8 cellular contexts compared by ENCODE assay signal in genomic region chr11:111603633-111604130, GRCh38. TPM values are rescaled to one million over a fixed set of nuclear protein-coding genes. Genes with fewer than 3 reads are reported as not detected.
DNase-seq lines count a peak whose midpoint lies in the region; ATAC-seq, FAIRE-seq and TF ChIP-seq lines count a peak whose summit lies in the region.

No MANE protein-coding gene starts in this region.

- H3K9me3 Mint-ChIP-seq in natural killer cell, result no peaks in the 10 kb centered on the region

- POLR2A ChIA-PET in BJ (lab: Charles Lee), result interaction anchor here (0.6 kb wide), 1 partner anchor 25 kb away, joined by 3 read pairs; no protein-coding TSS in a partner anchor

- peaks cover 16% of the 10 kb centered on the region for H4K20me1 ChIP-seq in Karpas-422 (ENCODE audit: insufficient read depth, low read depth, low read length)

- H3K9me3 ChIP-seq in Karpas-422 (ENCODE audit: low read length), result no peaks in the 10 kb centered on the region

- intact Hi-C loops in natural killer cell (cut with micrococcal nuclease), result loop anchor here (2.0 kb wide), 1 partner anchor 163 kb away; the partner anchor contains the start of gene PPP2R1B

- no peaks in the 10 kb centered on the region for H3K9me2 ChIP-seq in Karpas-422 (replicated peaks; ENCODE audit: insufficient read depth, low read length)

- peak overlapping the region; percentile 97 for H3K4me3 Mint-ChIP-seq in natural killer cell

- peak overlapping the region; percentile 64 for H3K27ac ChIP-seq in Karpas-422 (ENCODE audit: low read length)

- TF ChIP-seq CTCF in BJ (IDR thresholded peaks at IDR 0.05; ENCODE audit: insufficient read depth, low read depth, low read length) (no peak), natural killer cell (IDR thresholded peaks at IDR 0.05) (no peak), D721Med (IDR thresholded peaks at IDR 0.05; ENCODE audit: insufficient read depth, missing control alignments) (no peak), GM20000 (IDR thresholded peaks at IDR 0.05; ENCODE audit: extremely low read depth, missing control alignments) (no peak)

- CTCF ChIA-PET in BJ (lab: Yijun Ruan, JAX), result interaction anchor here (0.6 to 4.1 kb wide), 25 partner anchors 9 to 239 kb away, joined by 3 to 41 read pairs (median 4); partner anchors contain the start of gene PPP2R1B

- peak overlapping the region; percentile 93 to 97 for H3K27ac Mint-ChIP-seq in natural killer cell

- peak overlapping the region; percentile 70 for H3K4me2 ChIP-seq in Karpas-422 (ENCODE audit: low read depth, low read length, poor library complexity, severe bottlenecking)

- H3K4me1 ChIP-seq in Karpas-422 (ENCODE audit: low read length), result peaks cover 54% of the 10 kb centered on the region

- H3K27me3 ChIP-seq in BJ (ENCODE audit: control insufficient read depth, insufficient read depth, low read length), result no peaks in the 10 kb centered on the region
- H3K27me3 ChIP-seq in Karpas-422 (ENCODE audit: low read length), result no peaks in the 10 kb centered on the region

- DNase-seq in BJ (ENCODE audit: low read depth), result no peak
- peak; percentile 87 for DNase-seq in Karpas-422
- DNase-seq in dermis blood vessel endothelial cell, result peak; percentile 12
- no peak for DNase-seq in natural killer cell
- no peak for DNase-seq in SKM-1 treated with dmso at 0.1 percent for 144 hours (lab: John Stamatoyannopoulos, UW; ENCODE audit: unreplicated experiment)
- DNase-seq in D721Med (ENCODE audit: insufficient read length, low spot score), result no peak
- no peak for DNase-seq in NCI-H128 (lab: John Stamatoyannopoulos, UW; ENCODE audit: unreplicated experiment)
- no peak for DNase-seq in GM20000 (ENCODE audit: low spot score)

- no peak overlapping the region for H2AFZ ChIP-seq in Karpas-422 (ENCODE audit: low read length)

- peaks cover 24% of the 10 kb centered on the region in 2 donors for H3K4me1 Mint-ChIP-seq in natural killer cell

- H3K79me2 ChIP-seq in Karpas-422 (ENCODE audit: low read length), result peaks cover 63% of the 10 kb centered on the region

- H3K4me3 ChIP-seq in BJ (ENCODE audit: low read depth, low read length) (peak overlapping the region; percentile 99), Karpas-422 (ENCODE audit: low read length) (peak overlapping the region; percentile 64)

- H3K27me3 Mint-ChIP-seq in natural killer cell (ENCODE audit: low read depth in 2 of 2), result no peaks in the 10 kb centered on the region

- peak overlapping the region; percentile 76 for H3K9ac ChIP-seq in Karpas-422 (ENCODE audit: low read length)

- ATAC-seq in natural killer cell, result no peak

- H3K36me3 ChIP-seq in BJ (ENCODE audit: control insufficient read depth, insufficient read depth, low read length) (no peaks in the 10 kb centered on the region), Karpas-422 (ENCODE audit: insufficient read depth, low read length) (peaks cover 6% of the 10 kb centered on the region; the same call in 1 of the 2 replicates)

- FAIRE-seq in D721Med (lab: Jason Lieb, UNC), result no peak

- no peaks in the 10 kb centered on the region for H3K36me3 Mint-ChIP-seq in natural killer cell

RNA-seq across cellular contexts. Expression of gene SIK2, which starts 1.4 kb away (rescaled TPM):
- 17.6 and 24.2 TPM in 2 replicates for polyA plus RNA-seq in BJ (2011; rRNA removed)
- polyA minus RNA-seq in BJ (2011; rRNA and poly(A)+ RNA removed), result 19.9 and 20.6 TPM in 2 replicates
- total RNA-seq in Karpas-422 (2014; rRNA removed; shearing (Covaris generic); ENCODE audit: low replicate concordance), result 56.3 and 64.8 TPM in 2 replicates
- 12.8 and 13.2 TPM in 2 replicates for total RNA-seq in dermis blood vessel endothelial cell
- total RNA-seq in natural killer cell, result 10 to 100 TPM in 1 of 3 donors, 1 to 10 TPM in 2; 7.1 to 14.3 (median 8.4) TPM

Comparison
In these comparisons a context has a peak if more than half of its experiments do, and no peak if none do; other contexts are left out.
1. DNase-seq: peak in Karpas-422 (single experiment) and dermis blood vessel endothelial cell (single experiment); none in BJ (single experiment), natural killer cell (single experiment), SKM-1 treated with dmso at 0.1 percent for 144 hours (single experiment), D721Med (single experiment), NCI-H128 (single experiment) and GM20000 (single experiment).